In the genomic region with DNA sequence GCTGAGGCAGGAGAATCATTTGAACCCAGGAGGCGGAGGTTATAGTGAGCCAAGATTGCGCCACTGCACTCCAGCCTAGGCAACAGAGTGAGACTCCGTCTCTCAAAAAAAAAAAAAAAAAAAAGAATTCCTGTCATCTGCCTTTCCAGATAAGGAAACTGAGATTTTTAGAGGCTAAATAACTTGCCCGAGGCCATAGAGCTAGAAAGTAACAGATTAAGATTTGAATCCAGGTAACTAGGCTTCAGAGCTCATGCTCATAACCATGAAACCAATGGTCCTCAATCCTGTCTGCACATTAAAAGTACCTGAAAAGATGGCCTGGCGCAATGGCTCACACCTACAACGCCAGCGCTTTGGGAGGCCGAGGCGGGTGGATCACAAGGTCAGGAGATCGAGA, we compare ENCODE assay signal across 22 cellular contexts.
"Had no signal": no experiment of that assay in that cellular context is flagged by ENCODE, and none has a peak within 500 bp of the region (broad histone marks: within the 10 kb centered on the region; RNA-seq: fewer than 3 reads in every experiment).

No MANE protein-coding gene starts in this region.

- H3K9me3 Mint-ChIP-seq: activated CD4-positive, alpha-beta memory T cell treated with anti-CD3 and anti-CD28 coated beads for 36 hours; activated CD4-positive, alpha-beta T cell treated with anti-CD3 and anti-CD28 coated beads, Interleukin-2, amount 10 ng/mL, durations not matched to agents 24 days and 14 days; activated T-cell treated with anti-CD3 and anti-CD28 coated beads, Interleukin-2, amount 50 U/mL, for 4 hours; activated T-helper 17 cell treated with anti-CD3 and anti-CD28 coated beads, Interleukin-2, amount 50 U/mL, for 72 hours had no signal

- H3K4me3 ChIP-seq: esophagus squamous epithelium had no signal

- H3K36me3 Mint-ChIP-seq: activated naive CD8-positive, alpha-beta T cell had no signal

- H3K27me3 Mint-ChIP-seq: activated CD4-positive, alpha-beta memory T cell treated with anti-CD3 and anti-CD28 coated beads for 36 hours; activated CD4-positive, alpha-beta T cell treated with anti-CD3 and anti-CD28 coated beads for 36 hours; activated CD4-positive, alpha-beta T cell treated with anti-CD3 and anti-CD28 coated beads, Interleukin-2, amount 10 ng/mL, durations not matched to agents 24 days and 14 days; activated naive CD8-positive, alpha-beta T cell; activated T-helper 17 cell treated with anti-CD3 and anti-CD28 coated beads, Interleukin-2, amount 50 U/mL, for 72 hours had no signal

- H3K27me3 ChIP-seq: brain microvascular endothelial cell, esophagus squamous epithelium had no signal

- H3K27ac ChIP-seq: brain microvascular endothelial cell, epithelial cell of prostate, esophagus squamous epithelium had no signal

- H3K9me3 ChIP-seq: esophagus squamous epithelium had no signal

- H3K4me3 Mint-ChIP-seq: activated CD4-positive, alpha-beta memory T cell treated with anti-CD3 and anti-CD28 coated beads for 36 hours; activated CD4-positive, alpha-beta T cell treated with anti-CD3 and anti-CD28 coated beads for 36 hours; activated CD4-positive, alpha-beta T cell treated with anti-CD3 and anti-CD28 coated beads, Interleukin-2, amount 10 ng/mL, durations not matched to agents 24 days and 14 days; activated CD8-positive, alpha-beta T cell treated with anti-CD3 and anti-CD28 coated beads, Interleukin-2, amount 10 ng/mL, durations not matched to agents 7 days and 5 days; activated naive CD8-positive, alpha-beta T cell; activated T-cell treated with anti-CD3 and anti-CD28 coated beads, Interleukin-2, amount 50 U/mL, for 4 hours; activated T-helper 17 cell treated with anti-CD3 and anti-CD28 coated beads, Interleukin-2, amount 50 U/mL, for 72 hours had no signal

- ATAC-seq: activated CD4-positive, alpha-beta T cell treated with anti-CD3 and anti-CD28 coated beads for 36 hours; activated CD8-positive, alpha-beta T cell treated with anti-CD3 and anti-CD28 coated beads, Interleukin-2, amount 10 ng/mL, durations not matched to agents 7 days and 5 days; activated T-cell treated with anti-CD3 and anti-CD28 coated beads, Interleukin-2, amount 50 U/mL, for 4 hours; activated T-helper 17 cell treated with anti-CD3 and anti-CD28 coated beads, Interleukin-2, amount 50 U/mL, for 72 hours had no signal

- DNase-seq: activated CD4-positive, alpha-beta memory T cell treated with anti-CD3 and anti-CD28 coated beads for 36 hours; activated CD4-positive, alpha-beta T cell treated with anti-CD3 and anti-CD28 coated beads for 36 hours; activated CD4-positive, alpha-beta T cell treated with anti-CD3 and anti-CD28 coated beads, Interleukin-2, amount 10 ng/mL, durations not matched to agents 24 days and 14 days; activated CD4-positive, CD25-positive, alpha-beta regulatory T cell; activated CD4-positive, CD25-positive, alpha-beta regulatory T cell treated with anti-CD3 and anti-CD28 coated beads, Interleukin-2, amount 50 U/mL, for 72 hours; activated CD8-positive, alpha-beta T cell treated with anti-CD3 and anti-CD28 coated beads, Interleukin-2, amount 10 ng/mL, durations not matched to agents 7 days and 5 days; activated effector memory CD4-positive, alpha-beta T cell treated with Interleukin-2 at 50 U/mL for 16 hours; activated gamma-delta T cell treated with Interleukin-2 at 50 U/mL for 16 hours; activated naive CD4-positive, alpha-beta T cell treated with anti-CD3 and anti-CD28 coated beads, Interleukin-2, amount 50 U/mL, for 16 hours; activated naive CD4-positive, alpha-beta T cell treated with Interleukin-2 at 50 U/mL for 16 hours; activated T-cell treated with anti-CD3 and anti-CD28 coated beads, Interleukin-2, amount 50 U/mL, for 4 hours; amniotic stem cell; anterior cingulate cortex; brain microvascular endothelial cell; caudate nucleus; effector CD8-positive, alpha-beta T cell; esophagus squamous epithelium; foreskin melanocyte; T-helper 2 cell had no signal

- H3K27ac Mint-ChIP-seq: activated CD4-positive, alpha-beta T cell treated with anti-CD3 and anti-CD28 coated beads for 36 hours; activated CD4-positive, alpha-beta T cell treated with anti-CD3 and anti-CD28 coated beads, Interleukin-2, amount 10 ng/mL, durations not matched to agents 24 days and 14 days; activated CD8-positive, alpha-beta T cell treated with anti-CD3 and anti-CD28 coated beads, Interleukin-2, amount 10 ng/mL, durations not matched to agents 7 days and 5 days; activated naive CD8-positive, alpha-beta T cell; activated T-helper 17 cell treated with anti-CD3 and anti-CD28 coated beads, Interleukin-2, amount 50 U/mL, for 72 hours had no signal
